Comparison of ENCODE assay signal across 4 cellular contexts in genomic region chr22:48212727-48213126, GRCh38.
"Had no signal": no experiment of that assay in that cellular context is flagged by ENCODE, and none has a peak within 500 bp of the region (broad histone marks: within the 10 kb centered on the region; RNA-seq: fewer than 3 reads in every experiment).

No MANE protein-coding gene starts in this region.

- ATAC-seq: HepG2, K562 had no signal

- H3K4me3 ChIP-seq: K562 had no signal

- H3K27ac ChIP-seq: HL-60, KMS-11 had no signal
